In genomic region chr3:119301001-119301400, GRCh38 we compare ENCODE assay signal across 14 cellular contexts. TPM values are rescaled to one million over a fixed set of nuclear protein-coding genes. Genes with fewer than 3 reads are reported as not detected.
A peak's percentile ranks its signal among the peaks of the same experiment; 100 is the strongest.
DNase-seq lines count a peak whose midpoint lies in the region; ATAC-seq and TF ChIP-seq lines count a peak whose summit lies in the region.
"Had no signal": no experiment of that assay in that cellular context is flagged by ENCODE, and none has a peak within 500 bp of the region (broad histone marks: within the 10 kb centered on the region; RNA-seq: fewer than 3 reads in every experiment).

No MANE protein-coding gene starts in this region.

- DNase-seq in CD14-positive monocyte (ENCODE audit: low spot score) (no peak), NOMO-1 (lab: John Stamatoyannopoulos, UW; ENCODE audit: unreplicated experiment in 2 of 2) (peak; percentile 83 to 84), coronary artery (ENCODE audit: low spot score) (no peak), midbrain (lab: John Stamatoyannopoulos, UW) (peak; percentile 29), LoVo (ENCODE audit: low spot score) (no peak), NCI-H2171 (lab: John Stamatoyannopoulos, UW) (no peak), NCI-H226 (no peak)
- DNase-seq: activated T-cell treated with anti-CD3 and anti-CD28 coated beads, Interleukin-2, amount 50 U/mL, for 48 hours; immature natural killer cell; NCI-H1417; NCI-H748 treated with DMSO at 0.1 percent for 48 hours; nephron progenitor cell had no signal

- peaks cover 73% of the 10 kb centered on the region for H3K4me1 Mint-ChIP-seq in CD14-positive monocyte

- peaks cover 31 to 42% of the 10 kb centered on the region in 2 donors for H3K36me3 Mint-ChIP-seq in CD14-positive monocyte

- no peak for ATAC-seq in HG02970 (IDR thresholded peaks at IDR 0.05; ENCODE audit: low FRiP score, unreplicated experiment)
- ATAC-seq: body of pancreas had no signal

- H3K27ac ChIP-seq in coronary artery = peak overlapping the region in 1 of 2 donors; percentile 65

- H3K4me3 Mint-ChIP-seq in CD14-positive monocyte = peak overlapping the region; percentile 66 to 78
- H3K4me3 Mint-ChIP-seq: immature natural killer cell, nephron progenitor cell had no signal

- peak overlapping the region; percentile 87 to 97 (median 93) for H3K27ac Mint-ChIP-seq in CD14-positive monocyte
- H3K27ac Mint-ChIP-seq: nephron progenitor cell had no signal

- intact Hi-C loops in CD14-positive monocyte (cut with micrococcal nuclease) = loop anchor here in 1 of 2 donors (5.0 kb wide), 1 partner anchor 51 kb away; no protein-coding TSS in a partner anchor

- H3K9me3 Mint-ChIP-seq in CD14-positive monocyte = no peaks in the 10 kb centered on the region
- H3K9me3 Mint-ChIP-seq: immature natural killer cell, nephron progenitor cell had no signal

- TF ChIP-seq CTCF in CD14-positive monocyte (IDR thresholded peaks at IDR 0.05) (no peak), coronary artery (IDR thresholded peaks at IDR 0.05) (no peak)

- peaks cover 0 to 2% (median 0%) of the 10 kb centered on the region in 3 donors for H3K27me3 Mint-ChIP-seq in CD14-positive monocyte (ENCODE audit: low read depth in 3 of 3)

- peak overlapping the region; percentile 28 for H3K4me3 ChIP-seq in coronary artery
- H3K4me3 ChIP-seq: body of pancreas had no signal

RNA-seq across cellular contexts. Expression of gene ARHGAP31, which starts 6.8 kb away (rescaled TPM):
- 1 to 10 TPM; 4.7 to 9.8 TPM for polyA plus RNA-seq in CD14-positive monocyte

Comparison
In these comparisons a context has a peak if more than half of its experiments do, and no peak if none do; other contexts are left out.
1. DNase-seq: peak in NOMO-1 (2 of 2) and midbrain (single experiment); none in CD14-positive monocyte (single experiment), coronary artery (single experiment), LoVo (single experiment), NCI-H2171 (single experiment) and NCI-H226 (single experiment).